In the genomic region with DNA sequence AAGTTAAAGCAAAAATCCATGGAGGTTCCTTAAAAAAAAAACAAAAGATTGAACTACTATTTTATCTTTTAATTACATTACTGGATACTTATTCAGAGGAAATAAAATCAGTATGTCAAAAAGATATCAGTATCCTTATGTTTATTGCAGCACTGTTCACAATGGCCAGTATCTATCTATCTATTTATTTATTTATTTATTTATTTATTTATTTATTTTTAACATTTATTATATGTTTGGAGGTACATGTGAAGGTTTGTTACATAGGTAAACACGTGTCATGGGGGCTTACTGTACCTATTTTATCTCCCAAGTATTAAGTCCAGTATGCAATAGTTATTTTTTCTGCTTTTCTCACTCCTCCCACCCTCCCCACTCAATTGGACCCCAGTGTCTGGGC, we compare ENCODE assay signal across 35 cellular contexts.
"Had no signal": no experiment of that assay in that cellular context is flagged by ENCODE, and none has a peak within 500 bp of the region (broad histone marks: within the 10 kb centered on the region; RNA-seq: fewer than 3 reads in every experiment).

No MANE protein-coding gene starts in this region.

- H3K9me3 ChIP-seq: MG63 had no signal

- DNase-seq: Karpas-422, Kasumi-1, MG63, MM.1S, MV-4-11, NCI-H1048, NCI-H1092, NCI-H1092 treated with DMSO at 0.1 percent for 48 hours, NCI-H1105, NCI-H1105 treated with DMSO at 0.1 percent for 48 hours, NCI-H1417, NCI-H1417 treated with DMSO at 0.1 percent for 48 hours, NCI-H1436, NCI-H1436 treated with DMSO at 0.1 percent for 48 hours, NCI-H146, NCI-H1694, NCI-H1694 treated with DMSO at 0.1 percent for 48 hours, NCI-H187, NCI-H187 treated with DMSO at 0.1 percent for 48 hours, NCI-H1930, NCI-H2029, NCI-H2029 treated with DMSO at 0.1 percent for 48 hours, NCI-H2081, NCI-H2081 treated with DMSO at 0.1 percent for 48 hours, NCI-H2107, NCI-H2171, NCI-H2171 treated with DMSO at 0.1 percent for 48 hours, NCI-H2227 treated with DMSO at 0.1 percent for 48 hours, NCI-H226, NCI-H345, NCI-H446, NCI-H446 treated with DMSO at 0.1 percent for 48 hours, NCI-H510A, NCI-H510A treated with DMSO at 0.1 percent for 48 hours, NCI-H524 had no signal

- H3K36me3 ChIP-seq: MG63 had no signal

- H3K4me3 ChIP-seq: MG63 had no signal
